12 cellular contexts compared by ENCODE assay signal in genomic region chr1:115158181-115158580, GRCh38.
DNase-seq lines count a peak whose midpoint lies in the region; ATAC-seq and TF ChIP-seq lines count a peak whose summit lies in the region.
"Had no signal": no experiment of that assay in that cellular context is flagged by ENCODE, and none has a peak within 500 bp of the region (broad histone marks: within the 10 kb centered on the region; RNA-seq: fewer than 3 reads in every experiment).

No MANE protein-coding gene starts in this region.

- POLR2A ChIA-PET in activated CD4-positive, alpha-beta T cell treated with anti-CD3 and anti-CD28 coated beads, Interleukin-2, amount 10 ng/mL, durations not matched to agents 7 days and 5 days (lab: Charles Lee): no interaction called here

- TF ChIP-seq CTCF in chondrocyte (IDR thresholded peaks at IDR 0.05): no peak
- TF ChIP-seq CTCF in lung (IDR thresholded peaks at IDR 0.05; ENCODE audit: control extremely low read depth, extremely low read depth): no peak

- H3K4me1 Mint-ChIP-seq in chondrocyte (ENCODE audit: low read depth): peaks cover 13% of the 10 kb centered on the region
- no peaks in the 10 kb centered on the region for H3K4me1 Mint-ChIP-seq in activated CD4-positive, alpha-beta T cell treated with anti-CD3 and anti-CD28 coated beads, Interleukin-2, amount 10 ng/mL, durations not matched to agents 7 days and 5 days

- WGBS in lung, 2 donors: 51 to 76% methylated on average over 2 of the region's 2 CpGs

- no peaks in the 10 kb centered on the region for H3K36me3 Mint-ChIP-seq in chondrocyte (ENCODE audit: low read depth)
- H3K36me3 Mint-ChIP-seq in activated CD4-positive, alpha-beta T cell treated with anti-CD3 and anti-CD28 coated beads, Interleukin-2, amount 10 ng/mL, durations not matched to agents 7 days and 5 days (ENCODE audit: low read depth): no peaks in the 10 kb centered on the region

- H3K27me3 Mint-ChIP-seq in chondrocyte (ENCODE audit: low read depth): no peaks in the 10 kb centered on the region
- peaks cover 8% of the 10 kb centered on the region for H3K27me3 Mint-ChIP-seq in activated CD4-positive, alpha-beta T cell treated with anti-CD3 and anti-CD28 coated beads, Interleukin-2, amount 10 ng/mL, durations not matched to agents 7 days and 5 days

- no peaks in the 10 kb centered on the region for H3K4me1 ChIP-seq in lung (ENCODE audit: control insufficient read depth in 2 of 2, insufficient read depth in 2 of 2, low read length in 2 of 2)

- no peaks in the 10 kb centered on the region for H3K36me3 ChIP-seq in MG63
- H3K36me3 ChIP-seq in lung (ENCODE audit: control insufficient read depth in 2 of 2, insufficient read depth in 2 of 2, low read length in 2 of 2): no peaks in the 10 kb centered on the region

- no peaks in the 10 kb centered on the region for H3K27me3 ChIP-seq in MG63
- H3K27me3 ChIP-seq in lung (ENCODE audit: control insufficient read depth, insufficient read depth): no peaks in the 10 kb centered on the region

- DNase-seq in AG08396 (ENCODE audit: low spot score): peak; percentile 39
- DNase-seq in MG63: peak; percentile 98
- DNase-seq in chondrocyte (ENCODE audit: low spot score): no peak
- DNase-seq in lung (ENCODE audit: low spot score): no peak
- DNase-seq in HuH-7.5 (ENCODE audit: low spot score): no peak
- no peak for DNase-seq in OCI-M1 (lab: John Stamatoyannopoulos, UW)
- no peak for DNase-seq in activated CD4-positive, alpha-beta T cell treated with anti-CD3 and anti-CD28 coated beads, Interleukin-2, amount 10 ng/mL, durations not matched to agents 7 days and 5 days
- DNase-seq: KBM-7, T-helper 2 cell had no signal

- H3K4me3 ChIP-seq in MG63: no peak overlapping the region
- H3K4me3 ChIP-seq in lung: no peak overlapping the region

- CTCF ChIA-PET in activated CD4-positive, alpha-beta T cell treated with anti-CD3 and anti-CD28 coated beads, Interleukin-2, amount 10 ng/mL, durations not matched to agents 7 days and 5 days (lab: Charles Lee): no interaction called here

- peak overlapping the region; percentile 46 for H3K27ac Mint-ChIP-seq in chondrocyte (ENCODE audit: unreplicated experiment)
- H3K27ac Mint-ChIP-seq in activated CD4-positive, alpha-beta T cell treated with anti-CD3 and anti-CD28 coated beads, Interleukin-2, amount 10 ng/mL, durations not matched to agents 7 days and 5 days: no peak overlapping the region
- H3K27ac Mint-ChIP-seq: activated T-helper 2 cell treated with anti-CD3 and anti-CD28 coated beads, Interferon-gamma antibody, Interleukin-2, Interleukin-4, amounts not matched to agents 10 μg/mL and 5 μg/mL and 100 μg/mL, durations not matched to agents 14 hours and 24 hours and 36 hours had no signal

- peaks cover 11% of the 10 kb centered on the region for H3K9me3 ChIP-seq in MG63
- no peaks in the 10 kb centered on the region for H3K9me3 ChIP-seq in lung (ENCODE audit: control insufficient read depth in 2 of 2, insufficient read depth in 1 of 2, low read length in 1 of 2)

- peak; percentile 27 for ATAC-seq in lung (ENCODE audit: insufficient read depth, low FRiP score)
- ATAC-seq in HG03280 (IDR thresholded peaks at IDR 0.05; ENCODE audit: unreplicated experiment): no peak
- ATAC-seq: HCT116 had no signal

- H3K27ac ChIP-seq in lung (ENCODE audit: low read depth in 1 of 2, low read length in 1 of 2): peak overlapping the region in 1 of 2 donors; percentile 9

- H3K4me3 Mint-ChIP-seq in chondrocyte (ENCODE audit: unreplicated experiment): no peak overlapping the region
- H3K4me3 Mint-ChIP-seq in activated CD4-positive, alpha-beta T cell treated with anti-CD3 and anti-CD28 coated beads, Interleukin-2, amount 10 ng/mL, durations not matched to agents 7 days and 5 days: no peak overlapping the region

- no peaks in the 10 kb centered on the region for H3K9me3 Mint-ChIP-seq in chondrocyte (ENCODE audit: low read depth)
- H3K9me3 Mint-ChIP-seq in activated CD4-positive, alpha-beta T cell treated with anti-CD3 and anti-CD28 coated beads, Interleukin-2, amount 10 ng/mL, durations not matched to agents 7 days and 5 days: no peaks in the 10 kb centered on the region
- H3K9me3 Mint-ChIP-seq: activated T-helper 2 cell treated with anti-CD3 and anti-CD28 coated beads, Interferon-gamma antibody, Interleukin-2, Interleukin-4, amounts not matched to agents 10 μg/mL and 5 μg/mL and 100 μg/mL, durations not matched to agents 14 hours and 24 hours and 36 hours had no signal

Comparison
In these comparisons a context has a peak if more than half of its experiments do, and no peak if none do; other contexts are left out.
1. DNase-seq: peak in AG08396 (single experiment) and MG63 (single experiment); none in chondrocyte (single experiment), lung (single experiment), HuH-7.5 (single experiment), OCI-M1 (single experiment) and activated CD4-positive, alpha-beta T cell treated with anti-CD3 and anti-CD28 coated beads, Interleukin-2, amount 10 ng/mL, durations not matched to agents 7 days and 5 days (single experiment).